In genomic region chr10:97411411-97411810, GRCh38 we compare ENCODE assay signal across 16 cellular contexts. TPM values are rescaled to one million over a fixed set of nuclear protein-coding genes. Genes with fewer than 3 reads are reported as not detected.
DNase-seq lines count a peak whose midpoint lies in the region; ATAC-seq, FAIRE-seq and TF ChIP-seq lines count a peak whose summit lies in the region.
"Had no signal": no experiment of that assay in that cellular context is flagged by ENCODE, and none has a peak within 500 bp of the region (broad histone marks: within the 10 kb centered on the region; RNA-seq: fewer than 3 reads in every experiment).

No MANE protein-coding gene starts in this region.

- intact Hi-C loops in Right ventricle myocardium inferior (cut with DNase I), result no loop called here

- no peak overlapping the region for H3K23ac ChIP-seq in mesenchymal stem cell (ENCODE audit: low read length in 2 of 2)

- H3K9me3 ChIP-seq in astrocyte (ENCODE audit: insufficient read depth, low read depth, low read length), result no peaks in the 10 kb centered on the region
- no peaks in the 10 kb centered on the region for H3K9me3 ChIP-seq in mesenchymal stem cell (ENCODE audit: control insufficient read depth, low read length)

- WGBS in mesenchymal stem cell, result 64% methylated on average over 4 of the region's 4 CpGs

- H2AFZ ChIP-seq in KMS-11 (ENCODE audit: low read depth) (no peak overlapping the region), astrocyte (ENCODE audit: low read depth, low read length) (no peak overlapping the region), mesenchymal stem cell (ENCODE audit: low read depth, low read length) (no peak overlapping the region)

- no peak for FAIRE-seq in astrocyte (lab: Jason Lieb, UNC)

- H3K27me3 Mint-ChIP-seq in astrocyte (ENCODE audit: low read depth, unreplicated experiment), result no peaks in the 10 kb centered on the region
- H3K27me3 Mint-ChIP-seq in activated naive CD4-positive, alpha-beta T cell treated with anti-CD3 and anti-CD28 coated beads, Interleukin-2, amount 10 ng/mL, durations not matched to agents 7 days and 5 days, result no peaks in the 10 kb centered on the region
- H3K27me3 Mint-ChIP-seq: activated naive CD8-positive, alpha-beta T cell; IgD-negative memory B cell had no signal

- no peak overlapping the region for H3K14ac ChIP-seq in mesenchymal stem cell (ENCODE audit: low read length in 2 of 2)

- H2BK120ac ChIP-seq in mesenchymal stem cell (ENCODE audit: low read depth, low read length), result no peak overlapping the region

- H3K9ac ChIP-seq in KMS-11 (no peak overlapping the region), astrocyte (ENCODE audit: low read length) (no peak overlapping the region), mesenchymal stem cell (ENCODE audit: low read length) (no peak overlapping the region)

- no peak overlapping the region for H3K4me3 Mint-ChIP-seq in astrocyte (ENCODE audit: unreplicated experiment)
- no peak overlapping the region for H3K4me3 Mint-ChIP-seq in activated naive CD4-positive, alpha-beta T cell treated with anti-CD3 and anti-CD28 coated beads, Interleukin-2, amount 10 ng/mL, durations not matched to agents 7 days and 5 days
- H3K4me3 Mint-ChIP-seq: activated naive CD8-positive, alpha-beta T cell; H9; IgD-negative memory B cell; neural crest cell had no signal

- H3K27ac Mint-ChIP-seq in astrocyte (ENCODE audit: unreplicated experiment), result no peak overlapping the region
- H3K27ac Mint-ChIP-seq in activated naive CD4-positive, alpha-beta T cell treated with anti-CD3 and anti-CD28 coated beads, Interleukin-2, amount 10 ng/mL, durations not matched to agents 7 days and 5 days, result no peak overlapping the region
- H3K27ac Mint-ChIP-seq: activated naive CD8-positive, alpha-beta T cell; H9; IgD-negative memory B cell had no signal

- H3K4me2 ChIP-seq in KMS-11 (no peak overlapping the region; the same call in 1 of the 2 replicates), astrocyte (ENCODE audit: low read length) (peak overlapping the region; percentile 29), mesenchymal stem cell (ENCODE audit: low read length, poor library complexity, severe bottlenecking) (no peak overlapping the region)

- no peaks in the 10 kb centered on the region for H3K79me2 ChIP-seq in KMS-11 (ENCODE audit: insufficient read depth, low read depth)
- H3K79me2 ChIP-seq in astrocyte (ENCODE audit: insufficient read depth, low read length), result no peaks in the 10 kb centered on the region

- peak overlapping the region; percentile 93; the same call in 1 of the 2 replicates for H3K27ac ChIP-seq in KMS-11
- H3K27ac ChIP-seq in astrocyte (ENCODE audit: low read depth, low read length), result no peak overlapping the region
- peak overlapping the region; percentile 9 for H3K27ac ChIP-seq in mesenchymal stem cell (ENCODE audit: low read length, poor library complexity, severe bottlenecking)

- H3K4me3 ChIP-seq in KMS-11 (IDR thresholded peaks at IDR 0.05; ENCODE audit: insufficient read depth, low read depth, low read length) (no peak overlapping the region), astrocyte (ENCODE audit: insufficient read depth, low read depth, low read length) (no peak overlapping the region), mesenchymal stem cell (ENCODE audit: insufficient read depth in 1 of 2, low read depth in 1 of 2, low read length in 2 of 2) (no peak overlapping the region)

- DNase-seq in EH (ENCODE audit: low read depth) (peak; percentile 26), astrocyte (ENCODE audit: low read depth) (peak; percentile 64), mesenchymal stem cell (no peak), Right ventricle myocardium inferior (ENCODE audit: missing footprints) (no peak), Ammon's horn (ENCODE audit: low spot score) (no peak)
- DNase-seq in activated naive CD4-positive, alpha-beta T cell treated with anti-CD3 and anti-CD28 coated beads, Interleukin-2, amount 10 ng/mL, durations not matched to agents 7 days and 5 days, result no peak
- DNase-seq: cerebellar nuclear complex; H9; NCI-H1417 treated with DMSO at 0.1 percent for 48 hours; right cardiac atrium; stimulated activated CD4-positive, alpha-beta T cell treated with anti-CD3 and anti-CD28 coated beads, Interleukin-1b, Interleukin-23, amount 100 ng/mL, for 48 hours had no signal

- H3K4ac ChIP-seq in mesenchymal stem cell (ENCODE audit: low read depth in 1 of 2, low read length in 2 of 2), result no peak overlapping the region

- H3K9me3 Mint-ChIP-seq in astrocyte (ENCODE audit: unreplicated experiment), result no peaks in the 10 kb centered on the region
- no peaks in the 10 kb centered on the region for H3K9me3 Mint-ChIP-seq in activated naive CD4-positive, alpha-beta T cell treated with anti-CD3 and anti-CD28 coated beads, Interleukin-2, amount 10 ng/mL, durations not matched to agents 7 days and 5 days
- H3K9me3 Mint-ChIP-seq: H9, IgD-negative memory B cell, neural crest cell had no signal

- no peak overlapping the region for H2BK12ac ChIP-seq in mesenchymal stem cell (ENCODE audit: low read length in 2 of 2)

- peaks cover 26% of the 10 kb centered on the region for H3K4me1 Mint-ChIP-seq in astrocyte (ENCODE audit: low read depth, unreplicated experiment)
- peaks cover 44% of the 10 kb centered on the region for H3K4me1 Mint-ChIP-seq in activated naive CD4-positive, alpha-beta T cell treated with anti-CD3 and anti-CD28 coated beads, Interleukin-2, amount 10 ng/mL, durations not matched to agents 7 days and 5 days

- H3K4me1 ChIP-seq in KMS-11 (ENCODE audit: low read depth, poor library complexity, severe bottlenecking), result peaks cover 54% of the 10 kb centered on the region
- peaks cover 20% of the 10 kb centered on the region for H3K4me1 ChIP-seq in astrocyte (ENCODE audit: insufficient read depth, low read length)
- H3K4me1 ChIP-seq in mesenchymal stem cell (ENCODE audit: control insufficient read depth, insufficient read depth, low read depth, low read length), result peaks cover 23% of the 10 kb centered on the region

- no peak overlapping the region for H3K18ac ChIP-seq in mesenchymal stem cell (ENCODE audit: low read depth in 1 of 2, low read length in 2 of 2)

- TF ChIP-seq CTCF in KMS-11 (conservative IDR thresholded peaks at IDR 0.05; ENCODE audit: low read depth, low read length) (no peak), astrocyte (IDR thresholded peaks at IDR 0.05; ENCODE audit: insufficient read depth, low read depth, low read length) (no peak)

- H3K36me3 Mint-ChIP-seq in astrocyte (ENCODE audit: low read depth, unreplicated experiment), result no peaks in the 10 kb centered on the region
- no peaks in the 10 kb centered on the region for H3K36me3 Mint-ChIP-seq in activated naive CD4-positive, alpha-beta T cell treated with anti-CD3 and anti-CD28 coated beads, Interleukin-2, amount 10 ng/mL, durations not matched to agents 7 days and 5 days
- H3K36me3 Mint-ChIP-seq: activated naive CD8-positive, alpha-beta T cell had no signal

- H4K8ac ChIP-seq in mesenchymal stem cell (ENCODE audit: low read length), result no peak overlapping the region

- H3K79me1 ChIP-seq in mesenchymal stem cell (replicated peaks; ENCODE audit: low read length, poor library complexity, severe bottlenecking), result peaks cover 7% of the 10 kb centered on the region

- no peaks in the 10 kb centered on the region for H4K20me1 ChIP-seq in KMS-11 (ENCODE audit: insufficient read depth)
- H4K20me1 ChIP-seq in astrocyte (ENCODE audit: insufficient read depth, low read length), result no peaks in the 10 kb centered on the region

- no peak overlapping the region for H2AK5ac ChIP-seq in mesenchymal stem cell (ENCODE audit: low read length, severe bottlenecking)

- H3K27me3 ChIP-seq in KMS-11 (ENCODE audit: insufficient read depth, low read depth) (no peaks in the 10 kb centered on the region), astrocyte (ENCODE audit: insufficient read depth, low read length) (no peaks in the 10 kb centered on the region), mesenchymal stem cell (ENCODE audit: control insufficient read depth in 1 of 2, insufficient read depth in 1 of 2, low read length in 2 of 2) (no peaks in the 10 kb centered on the region)

- no peak overlapping the region for H4K91ac ChIP-seq in mesenchymal stem cell (ENCODE audit: low read length)

- CTCF ChIA-PET in activated naive CD4-positive, alpha-beta T cell treated with anti-CD3 and anti-CD28 coated beads, Interleukin-2, amount 10 ng/mL, durations not matched to agents 7 days and 5 days (lab: Charles Lee), result interaction anchor here (0.9 kb wide), 1 partner anchor 16 kb away, joined by 4 read pairs; no protein-coding TSS in a partner anchor

- H2BK5ac ChIP-seq in mesenchymal stem cell (ENCODE audit: low read depth, low read length, poor library complexity, severe bottlenecking), result no peak overlapping the region

- no peak overlapping the region for H2BK15ac ChIP-seq in mesenchymal stem cell (ENCODE audit: low read depth, poor library complexity, severe bottlenecking)

- ATAC-seq in Right ventricle myocardium inferior (no peak), HG02973 (IDR thresholded peaks at IDR 0.05; ENCODE audit: unreplicated experiment) (no peak)
- ATAC-seq: right cardiac atrium had no signal

- H3K36me3 ChIP-seq in KMS-11 (ENCODE audit: insufficient read depth) (no peaks in the 10 kb centered on the region), astrocyte (ENCODE audit: insufficient read depth, low read length) (no peaks in the 10 kb centered on the region), mesenchymal stem cell (ENCODE audit: control insufficient read depth in 1 of 2, insufficient read depth in 2 of 2, low read depth in 1 of 2, low read length in 2 of 2) (peaks cover 0 to 6% of the 10 kb centered on the region in 2 experiments)

RNA-seq across cellular contexts. Expression of gene RRP12, which starts 10.3 kb away (rescaled TPM):
- 45.0 and 52.1 TPM in 2 replicates for total RNA-seq in astrocyte
- 8.0 TPM for polyA plus RNA-seq in mesenchymal stem cell (2013, experiment 1 of 2)
- 7.5 TPM for polyA plus RNA-seq in mesenchymal stem cell (2013, experiment 2 of 2)
- total RNA-seq in Right ventricle myocardium inferior, result 13.8 TPM

RNA-seq across cellular contexts. Expression of gene PGAM1, which starts 14.6 kb away (rescaled TPM):
- total RNA-seq in astrocyte (706 and 719 TPM in 2 replicates), Right ventricle myocardium inferior (220 TPM)
- 268 TPM for polyA plus RNA-seq in mesenchymal stem cell (2013, experiment 1 of 2)
- 270 TPM for polyA plus RNA-seq in mesenchymal stem cell (2013, experiment 2 of 2)

RNA-seq across cellular contexts. Expression of gene EXOSC1, which starts 34.4 kb away (rescaled TPM):
- total RNA-seq in astrocyte (37.9 and 38.6 TPM in 2 replicates), Right ventricle myocardium inferior (18.2 TPM)
- 60.5 TPM for polyA plus RNA-seq in mesenchymal stem cell (2013, experiment 1 of 2)
- polyA plus RNA-seq in mesenchymal stem cell (2013, experiment 2 of 2), result 56.7 TPM

RNA-seq across cellular contexts. Expression of gene ZDHHC16, which starts 34.6 kb away (rescaled TPM):
- total RNA-seq in astrocyte, result 51.1 and 53.5 TPM in 2 replicates
- polyA plus RNA-seq in mesenchymal stem cell (2013, experiment 1 of 2), result 38.8 TPM
- 39.7 TPM for polyA plus RNA-seq in mesenchymal stem cell (2013, experiment 2 of 2)
- total RNA-seq in Right ventricle myocardium inferior, result 19.1 TPM

Comparison
In these comparisons a context has a peak if more than half of its experiments do, and no peak if none do; other contexts are left out.
1. DNase-seq: peak in EH (single experiment) and astrocyte (single experiment); none in mesenchymal stem cell (single experiment), activated naive CD4-positive, alpha-beta T cell treated with anti-CD3 and anti-CD28 coated beads, Interleukin-2, amount 10 ng/mL, durations not matched to agents 7 days and 5 days (single experiment), Right ventricle myocardium inferior (single experiment) and Ammon's horn (single experiment).